ENCODE assay signal across 17 cellular contexts in genomic region chr1:85135456-85135798, GRCh38.
DNase-seq lines count a peak whose midpoint lies in the region; ATAC-seq and TF ChIP-seq lines count a peak whose summit lies in the region.
"Had no signal": no experiment of that assay in that cellular context is flagged by ENCODE, and none has a peak within 500 bp of the region (broad histone marks: within the 10 kb centered on the region; RNA-seq: fewer than 3 reads in every experiment).

No MANE protein-coding gene starts in this region.

- H3K36me3 ChIP-seq in osteoblast (ENCODE audit: insufficient read depth, low read length) = no peaks in the 10 kb centered on the region
- H3K36me3 ChIP-seq: Peyer's patch had no signal

- H3K79me2 ChIP-seq in osteoblast (ENCODE audit: insufficient read depth, low read length) = no peaks in the 10 kb centered on the region

- DNase-seq in AG04450 (ENCODE audit: low read depth, low spot score) (no peak), NCI-H1417 (lab: John Stamatoyannopoulos, UW) (peak; percentile 78 to 94 (median 80)), NCI-H748 (lab: John Stamatoyannopoulos, UW; ENCODE audit: unreplicated experiment) (peak; percentile 93), foreskin melanocyte (no peak), NCI-H2227 treated with DMSO at 0.1 percent for 48 hours (lab: John Stamatoyannopoulos, UW) (no peak), NCI-H2171 (lab: John Stamatoyannopoulos, UW) (no peak), osteoblast (ENCODE audit: insufficient read length, low spot score, missing footprints) (no peak)
- DNase-seq: activated naive CD4-positive, alpha-beta T cell; effector CD8-positive, alpha-beta T cell; immature natural killer cell; nucleus accumbens; Peyer's patch; stimulated activated naive CD8-positive, alpha-beta T cell treated with anti-CD3 and anti-CD28 coated beads, Interleukin-15, amount 100 ng/mL, for 72 hours had no signal

- H4K20me1 ChIP-seq in osteoblast (ENCODE audit: insufficient read depth, low read length) = no peaks in the 10 kb centered on the region

- CTCF ChIA-PET in AG04450 (lab: Charles Lee) = interaction anchor here (0.6 to 3.2 kb wide), 3 partner anchors 119 to 191 kb away, joined by 4 to 17 read pairs (median 6); partner anchors contain the start of gene C1orf52

- POLR2A ChIA-PET in AG04450 (lab: Yijun Ruan, JAX) = interaction anchor here (1.0 kb wide), 2 partner anchors 26 to 123 kb away, joined by 3 read pairs; no protein-coding TSS in a partner anchor

- no peaks in the 10 kb centered on the region for H3K27me3 ChIP-seq in AG04450 (ENCODE audit: control insufficient read depth, insufficient read depth, low read length)
- no peaks in the 10 kb centered on the region for H3K27me3 ChIP-seq in osteoblast (ENCODE audit: insufficient read depth, low read length)
- H3K27me3 ChIP-seq: Peyer's patch had no signal

- H3K27ac ChIP-seq in AG04450 (ENCODE audit: low read depth, low read length) = peak overlapping the region; percentile 25
- no peak overlapping the region for H3K27ac ChIP-seq in osteoblast (ENCODE audit: low read depth, low read length)
- H3K27ac ChIP-seq: skin epidermis had no signal

- no peak overlapping the region for H3K4me2 ChIP-seq in osteoblast (ENCODE audit: insufficient read depth, low read length)
- H3K4me2 ChIP-seq: GM23338 had no signal

- TF ChIP-seq CTCF in AG04450 (IDR thresholded peaks at IDR 0.05; ENCODE audit: low read depth, low read length) (no peak), osteoblast (IDR thresholded peaks at IDR 0.05; ENCODE audit: extremely low read depth, low read depth, low read length) (no peak)

- H2AFZ ChIP-seq in osteoblast (ENCODE audit: low read length) = no peak overlapping the region
- H2AFZ ChIP-seq: GM23338 had no signal

- H3K4me3 ChIP-seq in AG04450 (ENCODE audit: low read depth, low read length) (no peak overlapping the region), osteoblast (ENCODE audit: insufficient read depth, low read length) (no peak overlapping the region)
- H3K4me3 ChIP-seq: GM23338, Peyer's patch, skin epidermis had no signal

- H3K9me3 ChIP-seq in AG04450 (ENCODE audit: control insufficient read depth, insufficient read depth, low read length) (no peaks in the 10 kb centered on the region), osteoblast (ENCODE audit: low read depth, low read length) (no peaks in the 10 kb centered on the region)
- H3K9me3 ChIP-seq: Peyer's patch had no signal

- ATAC-seq in esophagus mucosa = peak; percentile 48
- ATAC-seq: activated CD4-positive, CD25-positive, alpha-beta regulatory T cell treated with anti-CD3 and anti-CD28 coated beads, Interleukin-2, amount 50 U/mL, for 24 hours; GM23338; stimulated activated naive CD8-positive, alpha-beta T cell treated with anti-CD3 and anti-CD28 coated beads, Interleukin-15, amount 100 ng/mL, for 72 hours had no signal

- H3K4me1 ChIP-seq in osteoblast (ENCODE audit: insufficient read depth, low read length) = no peaks in the 10 kb centered on the region

Comparison
In these comparisons a context has a peak if more than half of its experiments do, and no peak if none do; other contexts are left out.
1. DNase-seq: peak in NCI-H1417 (3 of 3) and NCI-H748 (single experiment); none in AG04450 (single experiment), foreskin melanocyte (single experiment), NCI-H2227 treated with DMSO at 0.1 percent for 48 hours (single experiment), NCI-H2171 (single experiment) and osteoblast (single experiment).